In the genomic region with DNA sequence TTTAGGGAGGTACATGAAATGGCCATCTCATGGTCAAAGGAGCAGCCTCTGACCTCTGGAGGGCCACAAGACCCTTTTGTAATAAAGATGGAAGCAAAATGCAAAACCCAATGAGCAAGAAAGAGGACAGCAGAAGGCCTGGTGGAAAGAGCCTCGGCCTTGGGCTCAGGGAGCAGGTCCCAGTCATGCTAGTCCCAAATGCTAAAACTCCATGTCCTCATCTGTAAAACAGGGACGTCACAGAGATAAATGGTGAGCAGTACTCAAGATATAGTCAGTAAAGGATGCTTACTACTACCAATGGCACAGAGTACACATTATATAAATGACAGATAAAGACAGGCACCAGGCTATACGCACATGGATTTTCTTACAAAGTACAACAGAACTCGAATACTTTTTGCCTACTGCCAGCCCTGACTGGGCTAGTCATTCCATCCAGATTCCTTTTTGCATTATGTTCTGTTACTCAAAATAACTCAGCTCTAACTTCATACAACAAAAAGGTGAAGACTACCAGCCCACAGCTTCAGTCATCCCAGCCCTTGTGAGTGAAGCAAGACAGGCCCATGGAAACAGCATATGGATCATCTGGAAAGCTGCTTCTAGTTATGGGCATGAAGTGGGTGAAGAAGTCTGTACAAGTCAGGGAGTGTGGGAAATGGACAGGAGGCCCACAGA, we compare ENCODE assay signal across 20 cellular contexts.
"Had no signal": no experiment of that assay in that cellular context is flagged by ENCODE, and none has a peak within 500 bp of the region (broad histone marks: within the 10 kb centered on the region; RNA-seq: fewer than 3 reads in every experiment).

No MANE protein-coding gene starts in this region.

- H3K27me3 Mint-ChIP-seq: activated naive CD4-positive, alpha-beta T cell treated with anti-CD3 and anti-CD28 coated beads, Interleukin-2, amount 50 U/mL, for 24 hours; naive thymus-derived CD8-positive, alpha-beta T cell had no signal

- H3K36me3 ChIP-seq: uterus had no signal

- H3K4me3 Mint-ChIP-seq: activated naive CD4-positive, alpha-beta T cell treated with anti-CD3 and anti-CD28 coated beads, Interleukin-2, amount 50 U/mL, for 24 hours; naive thymus-derived CD8-positive, alpha-beta T cell; T-helper 1 cell treated with Interleukin-12 subunit alpha and Interleukin-12 subunit beta and Interleukin-4 antibody, amounts not matched to agents 30 μg/mL and 1 μg/mL, for 36 hours; WTC11 had no signal

- H3K27ac ChIP-seq: coronary artery, foreskin keratinocyte, right lobe of liver, spleen, tibial nerve, uterus had no signal

- H3K4me3 ChIP-seq: coronary artery, right lobe of liver, spleen, tibial nerve, uterus had no signal

- H3K4me1 Mint-ChIP-seq: activated naive CD4-positive, alpha-beta T cell treated with anti-CD3 and anti-CD28 coated beads, Interleukin-2, amount 50 U/mL, for 24 hours; naive thymus-derived CD8-positive, alpha-beta T cell; WTC11 had no signal

- DNase-seq: activated CD4-positive, alpha-beta T cell treated with anti-CD3 and anti-CD28 coated beads for 4 hours; activated CD8-positive, alpha-beta memory T cell treated with anti-CD3 and anti-CD28 coated beads for 24 hours; amniotic stem cell; central memory CD4-positive, alpha-beta T cell; effector memory CD4-positive, alpha-beta T cell; foreskin keratinocyte; left colon; mammary epithelial cell; naive thymus-derived CD8-positive, alpha-beta T cell; posterior cingulate gyrus; SIG-M5; spleen; stimulated activated CD4-positive, alpha-beta T cell treated with anti-CD3 and anti-CD28 coated beads, Interleukin-1b, Interleukin-23, amount 100 ng/mL, for 48 hours; uterus had no signal

- H3K9me3 ChIP-seq: right lobe of liver, spleen, tibial nerve, uterus had no signal

- H3K4me1 ChIP-seq: foreskin keratinocyte, right lobe of liver, spleen, tibial nerve, uterus had no signal

- ATAC-seq: foreskin keratinocyte; left colon; naive thymus-derived CD8-positive, alpha-beta T cell; WTC11 had no signal

- H3K9me3 Mint-ChIP-seq: activated naive CD4-positive, alpha-beta T cell treated with anti-CD3 and anti-CD28 coated beads, Interleukin-2, amount 50 U/mL, for 24 hours; naive thymus-derived CD8-positive, alpha-beta T cell; T-helper 1 cell treated with Interleukin-12 subunit alpha and Interleukin-12 subunit beta and Interleukin-4 antibody, amounts not matched to agents 30 μg/mL and 1 μg/mL, for 36 hours; WTC11 had no signal

- H3K27ac Mint-ChIP-seq: activated naive CD4-positive, alpha-beta T cell treated with anti-CD3 and anti-CD28 coated beads, Interleukin-2, amount 50 U/mL, for 24 hours; T-helper 1 cell treated with Interleukin-12 subunit alpha and Interleukin-12 subunit beta and Interleukin-4 antibody, amounts not matched to agents 30 μg/mL and 1 μg/mL, for 36 hours; WTC11 had no signal

- H3K27me3 ChIP-seq: foreskin keratinocyte, right lobe of liver, spleen, tibial nerve, uterus had no signal
